In the genomic region with DNA sequence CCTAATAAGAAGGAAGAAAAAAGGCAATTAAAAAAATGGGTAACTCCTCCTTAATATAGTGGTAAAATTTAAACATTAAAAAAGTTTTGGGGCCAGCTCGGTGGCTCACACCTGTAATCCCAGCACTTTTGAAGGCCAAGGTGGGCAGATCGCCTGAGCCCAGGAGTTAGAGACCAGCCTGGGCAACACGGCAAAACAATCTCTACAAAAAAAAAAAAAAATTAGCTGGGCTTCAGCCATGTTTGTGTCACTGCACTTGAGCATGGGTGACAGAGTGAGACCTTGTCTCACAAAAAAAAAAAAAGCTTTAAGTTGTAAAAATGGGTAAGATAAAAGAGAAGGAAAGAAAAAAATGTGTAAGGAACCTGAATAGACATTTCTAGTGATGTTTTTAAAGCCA, we compare ENCODE assay signal across 35 cellular contexts.
"Had no signal": no experiment of that assay in that cellular context is flagged by ENCODE, and none has a peak within 500 bp of the region (broad histone marks: within the 10 kb centered on the region; RNA-seq: fewer than 3 reads in every experiment).

No MANE protein-coding gene starts in this region.

- H3K4me3 ChIP-seq: MG63 had no signal

- DNase-seq: Karpas-422, Kasumi-1, MG63, MM.1S, MV-4-11, NCI-H1048, NCI-H1092, NCI-H1092 treated with DMSO at 0.1 percent for 48 hours, NCI-H1105, NCI-H1105 treated with DMSO at 0.1 percent for 48 hours, NCI-H1417, NCI-H1417 treated with DMSO at 0.1 percent for 48 hours, NCI-H1436, NCI-H1436 treated with DMSO at 0.1 percent for 48 hours, NCI-H146, NCI-H1694, NCI-H1694 treated with DMSO at 0.1 percent for 48 hours, NCI-H187, NCI-H187 treated with DMSO at 0.1 percent for 48 hours, NCI-H1930, NCI-H2029, NCI-H2029 treated with DMSO at 0.1 percent for 48 hours, NCI-H2081, NCI-H2081 treated with DMSO at 0.1 percent for 48 hours, NCI-H2107, NCI-H2171 treated with DMSO at 0.1 percent for 48 hours, NCI-H2227 treated with DMSO at 0.1 percent for 48 hours, NCI-H226, NCI-H345, NCI-H446, NCI-H446 treated with DMSO at 0.1 percent for 48 hours, NCI-H510A, NCI-H510A treated with DMSO at 0.1 percent for 48 hours, NCI-H524, NCI-H524 treated with DMSO at 0.1 percent for 48 hours had no signal

- H3K9me3 ChIP-seq: MG63 had no signal

- H3K36me3 ChIP-seq: MG63 had no signal
